In the genomic region with DNA sequence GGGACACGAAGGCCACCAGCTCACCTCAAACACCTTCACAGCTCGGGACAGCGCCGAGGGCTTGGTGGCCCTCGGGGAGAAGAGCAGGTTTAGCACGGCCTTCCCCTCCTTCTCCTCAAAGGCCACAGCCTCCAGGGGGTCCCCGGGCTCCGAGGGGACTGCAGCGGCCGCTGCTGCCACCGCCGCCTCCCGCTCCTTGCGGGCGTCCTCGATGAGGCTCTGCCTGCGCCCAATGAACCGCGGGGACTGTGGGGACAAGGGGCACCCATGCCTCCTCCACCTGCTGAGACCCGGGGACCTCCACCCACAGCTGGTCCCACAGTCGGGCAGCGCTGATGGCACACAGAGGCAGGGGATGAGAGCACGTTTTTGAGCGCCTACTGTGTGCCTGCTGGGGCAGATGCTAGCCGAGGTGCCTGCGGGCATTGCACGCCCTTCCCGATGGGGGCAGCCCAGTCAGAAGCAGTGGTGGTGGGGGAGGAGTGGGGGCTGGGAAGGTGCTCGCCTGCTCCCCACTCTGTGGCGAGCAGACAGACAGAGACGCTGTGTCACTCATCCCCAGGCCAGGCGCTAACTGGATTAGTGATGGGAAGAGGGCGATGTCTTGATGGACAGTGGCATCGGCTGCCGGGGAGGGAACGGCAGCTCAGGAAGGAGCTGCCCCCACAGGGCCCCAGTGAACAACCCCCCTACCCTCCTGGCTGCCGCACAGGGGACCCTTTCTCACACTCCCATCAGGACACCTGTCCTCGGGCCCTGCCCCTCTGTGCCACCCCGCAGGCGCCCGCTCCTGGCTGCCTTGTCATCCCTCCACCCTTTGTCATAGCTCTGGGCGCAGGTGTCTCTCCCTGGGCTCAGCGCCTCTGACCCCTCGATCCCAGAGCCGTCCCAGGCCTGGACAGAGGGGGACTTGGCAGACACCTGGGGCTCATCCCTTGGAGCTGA, we compare ENCODE assay signal across 27 cellular contexts. TPM values are rescaled to one million over a fixed set of nuclear protein-coding genes. Genes with fewer than 3 reads are reported as not detected.
"Had no signal": no experiment of that assay in that cellular context is flagged by ENCODE, and none has a peak within 500 bp of the region (broad histone marks: within the 10 kb centered on the region; RNA-seq: fewer than 3 reads in every experiment).

No MANE protein-coding gene starts in this region.

- H3K36me3 ChIP-seq: heart left ventricle, neutrophil, tibial nerve, upper lobe of right lung, vagina had no signal

- H3K9me3 ChIP-seq: heart left ventricle, neutrophil, psoas muscle, testis, tibial nerve, upper lobe of right lung, vagina had no signal

- H3K27me3 ChIP-seq: testis, vagina had no signal

- DNase-seq: dorsolateral prefrontal cortex; effector CD8-positive, alpha-beta T cell; foreskin melanocyte; heart left ventricle; hippocampal formation; left colon; mammary epithelial cell; naive thymus-derived CD4-positive, alpha-beta T cell; psoas muscle; retina; stimulated activated CD4-positive, alpha-beta T cell treated with anti-CD3 and anti-CD28 coated beads, Interleukin-2, amount 100 ng/mL, for 24 hours; stimulated activated CD4-positive, alpha-beta T cell treated with anti-CD3 and anti-CD28 coated beads, Interleukin-4, amount 100 ng/mL, for 4 hours; stimulated activated naive B cell treated with anti-CD40 and anti-IgM and Interleukin-4, amounts not matched to agents 10 μg/mL and 1 μg/mL and 100 μg/mL, for 72 hours; stimulated activated naive CD8-positive, alpha-beta T cell treated with anti-CD3 and anti-CD28 coated beads, Interleukin-15, amount 100 ng/mL, for 72 hours; testis; upper lobe of right lung had no signal

- ATAC-seq: heart left ventricle; left colon; naive thymus-derived CD4-positive, alpha-beta T cell; psoas muscle; sciatic nerve; stimulated activated naive B cell treated with anti-CD40 and anti-IgM and Interleukin-4, amounts not matched to agents 10 μg/mL and 1 μg/mL and 100 μg/mL, for 72 hours; stimulated activated naive CD8-positive, alpha-beta T cell treated with anti-CD3 and anti-CD28 coated beads, Interleukin-15, amount 100 ng/mL, for 72 hours; upper lobe of right lung had no signal

- H3K4me3 ChIP-seq: dorsolateral prefrontal cortex, heart left ventricle, psoas muscle, skin epidermis, testis, tibial nerve, upper lobe of right lung, vagina had no signal

- H3K27ac ChIP-seq: dorsolateral prefrontal cortex, heart left ventricle, neutrophil, psoas muscle, skin epidermis, testis, tibial nerve, upper lobe of right lung, vagina had no signal

RNA-seq across cellular contexts. Expression of gene TH, which starts 1.7 kb away (rescaled TPM):
- total RNA-seq: heart left ventricle; kidney epithelial cell; left colon; liver; mesenteric fat pad; mononuclear cell; naive thymus-derived CD4-positive, alpha-beta T cell; osteoblast; subcutaneous adipose tissue; upper lobe of right lung had no signal
- polyA plus RNA-seq: naive thymus-derived CD4-positive, alpha-beta T cell had no signal

RNA-seq across cellular contexts. Expression of gene INS, which starts 8.9 kb away (rescaled TPM):
- total RNA-seq: dorsolateral prefrontal cortex; kidney epithelial cell; mammary epithelial cell; mononuclear cell; naive thymus-derived CD4-positive, alpha-beta T cell; osteoblast; psoas muscle; subcutaneous adipose tissue; testis; upper lobe of right lung; vagina had no signal
- polyA plus RNA-seq: mammary epithelial cell; naive thymus-derived CD4-positive, alpha-beta T cell had no signal

RNA-seq across cellular contexts. Expression of gene IGF2, which starts 30.7 kb away (rescaled TPM):
- total RNA-seq: mononuclear cell had no signal
- polyA plus RNA-seq: naive thymus-derived CD4-positive, alpha-beta T cell had no signal
